Comparison of ENCODE assay signal across 12 cellular contexts in the genomic region with DNA sequence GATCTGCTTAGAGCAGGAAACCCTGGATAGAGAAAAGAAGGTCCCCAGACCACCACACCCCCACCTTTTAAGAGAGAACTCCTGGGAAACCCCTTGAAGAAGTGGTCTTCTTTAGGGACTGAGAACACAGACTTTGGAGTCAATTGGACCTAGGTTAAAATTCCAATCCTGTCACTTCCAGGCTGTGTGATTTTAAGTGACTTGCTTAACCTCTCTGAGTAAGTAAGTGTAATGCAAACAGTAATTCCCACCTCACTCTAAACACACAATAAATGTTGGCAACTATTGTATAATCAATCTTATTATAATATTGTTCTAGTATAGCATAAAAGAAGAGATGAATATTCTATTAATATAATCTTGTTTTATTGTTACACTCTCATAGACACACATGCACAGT. TPM values are rescaled to one million over a fixed set of nuclear protein-coding genes. Genes with fewer than 3 reads are reported as not detected.
A peak's percentile ranks its signal among the peaks of the same experiment; 100 is the strongest.
DNase-seq lines count a peak whose midpoint lies in the region; ATAC-seq, FAIRE-seq and TF ChIP-seq lines count a peak whose summit lies in the region.
"Had no signal": no experiment of that assay in that cellular context is flagged by ENCODE, and none has a peak within 500 bp of the region (broad histone marks: within the 10 kb centered on the region; RNA-seq: fewer than 3 reads in every experiment).

No MANE protein-coding gene starts in this region.

- ATAC-seq in A549 (no peak), naive B cell (ENCODE audit: low read depth in 2 of 2) (no peak)

- H3K27me3 ChIP-seq in ascending aorta = no peaks in the 10 kb centered on the region
- H3K27me3 ChIP-seq: BE2C had no signal

- H3K27ac ChIP-seq in A549 = peak overlapping the region in 1 of 2 experiments; percentile 55; a peak in 2 of 6 replicates
- H3K27ac ChIP-seq in ascending aorta = no peak overlapping the region
- H3K27ac ChIP-seq: PC-9 had no signal

- FAIRE-seq in A549 (lab: Jason Lieb, UNC) = no peak
- FAIRE-seq: TTC549 had no signal

- H3K36me3 ChIP-seq in ascending aorta = no peaks in the 10 kb centered on the region
- H3K36me3 ChIP-seq: BE2C had no signal

- no peak for TF ChIP-seq RAD21 in A549 (conservative IDR thresholded peaks at IDR 0.05 in 1 of 2, IDR thresholded peaks at IDR 0.05 in 1 of 2)

- intact Hi-C loops in ascending aorta (cut with DNase I) = loop anchor here (10.0 kb wide), 1 partner anchor 657 kb away; the partner anchor contains the start of genes NFYA and OARD1

- H3K4me2 ChIP-seq in A549 = peak overlapping the region; percentile 100
- H3K4me2 ChIP-seq: PC-9 had no signal

- POLR2A ChIA-PET in A549 (lab: Yijun Ruan, JAX) = no interaction called here

- H3K4me3 ChIP-seq in A549 (no peak overlapping the region), GM12865 (ENCODE audit: low read depth, low read length) (peak overlapping the region; percentile 83), ascending aorta (no peak overlapping the region)
- H3K4me3 ChIP-seq: PC-9 had no signal

- CTCF ChIA-PET in A549 (lab: Yijun Ruan, JAX) = interaction anchor here (2.6 to 6.8 kb wide), 2 partner anchors 9 to 26 kb away, joined by 11 to 65 read pairs; no protein-coding TSS in a partner anchor

- TF ChIP-seq CTCF in A549 (IDR thresholded peaks at IDR 0.05) = no peak
- no peak for TF ChIP-seq CTCF in GM12865 (IDR thresholded peaks at IDR 0.05; ENCODE audit: insufficient read depth, low read depth, low read length, missing control alignments)
- TF ChIP-seq CTCF in ascending aorta (IDR thresholded peaks at IDR 0.05) = no peak

- H3K9me3 ChIP-seq in A549 (no peaks in the 10 kb centered on the region), ascending aorta (no peaks in the 10 kb centered on the region)
- H3K9me3 ChIP-seq: BE2C had no signal

- TF ChIP-seq EP300 in A549 (IDR thresholded peaks at IDR 0.05) = no peak

- peaks cover 31% of the 10 kb centered on the region for H3K4me1 ChIP-seq in A549
- peaks cover 0 to 30% of the 10 kb centered on the region in 2 donors for H3K4me1 ChIP-seq in ascending aorta

- peaks cover 45% of the 10 kb centered on the region for H3K4me1 Mint-ChIP-seq in activated naive CD8-positive, alpha-beta T cell (ENCODE audit: low read depth)
- peaks cover 55 to 69% (median 56%) of the 10 kb centered on the region in 3 donors for H3K4me1 Mint-ChIP-seq in naive B cell

- no peaks in the 10 kb centered on the region for H3K9me3 Mint-ChIP-seq in activated naive CD8-positive, alpha-beta T cell (ENCODE audit: low read depth)
- H3K9me3 Mint-ChIP-seq in naive B cell = no peaks in the 10 kb centered on the region

- no peaks in the 10 kb centered on the region for H3K27me3 Mint-ChIP-seq in activated naive CD8-positive, alpha-beta T cell
- no peaks in the 10 kb centered on the region for H3K27me3 Mint-ChIP-seq in naive B cell

- DNase-seq in A549 (ENCODE audit: low read depth in 1 of 2, low spot score in 1 of 2) = no peak
- no peak for DNase-seq in GM12865 (ENCODE audit: low read depth)
- DNase-seq in naive B cell = no peak
- DNase-seq in superior temporal gyrus (ENCODE audit: extremely low spot score) = no peak
- no peak for DNase-seq in ascending aorta (ENCODE audit: low spot score in 2 of 2)
- no peak for DNase-seq in NCI-H146 treated with DMSO at 0.1 percent for 48 hours (lab: John Stamatoyannopoulos, UW; ENCODE audit: unreplicated experiment)
- DNase-seq in DMS79 treated with DMSO at 0.1 percent for 48 hours (lab: John Stamatoyannopoulos, UW) = no peak
- DNase-seq: BE2C, PC-9 had no signal

- TF ChIP-seq POLR2A in A549 (IDR thresholded peaks at IDR 0.05; ENCODE audit: low read length) = no peak

- H3K27ac Mint-ChIP-seq in activated naive CD8-positive, alpha-beta T cell = no peak overlapping the region
- H3K27ac Mint-ChIP-seq in naive B cell = peak overlapping the region; percentile 88 to 98 (median 96)

- peak overlapping the region; percentile 80 for H3K4me3 Mint-ChIP-seq in activated naive CD8-positive, alpha-beta T cell
- peak overlapping the region; percentile 75 to 99 (median 90) for H3K4me3 Mint-ChIP-seq in naive B cell

- no peaks in the 10 kb centered on the region for H3K36me3 Mint-ChIP-seq in activated naive CD8-positive, alpha-beta T cell
- H3K36me3 Mint-ChIP-seq in naive B cell = no peaks in the 10 kb centered on the region

TF ChIP-seq in A549, 52 proteins besides CTCF, POLR2A, EP300 and RAD21:
- TF ChIP-seq ZFP36 (IDR thresholded peaks at IDR 0.05; ENCODE audit: borderline replicate concordance, partially characterized antibody) = peak; percentile 44
- TF ChIP-seq NR3C1 (IDR thresholded peaks at IDR 0.05) = no peak

RNA-seq across cellular contexts. Expression of gene TFEB, which starts 3.3 kb away (rescaled TPM):
- polyA plus RNA-seq in A549 (2011; rRNA removed) (2.9 and 3.1 TPM in 2 replicates), A549 (2017; fragmentation: RNase III; extraction: RNeasy Plus Mini Kit Qiagen cat#74134 plus additional on column Dnase treatment) (4.3 to 6.1 TPM (median 4.5 TPM) in 3 replicates), naive B cell (ENCODE audit: low read depth in 6 of 6) (100 to 1,000 TPM in 1 of 6 donors, 10 to 100 TPM in 5; 52.3 to 145 (median 72.6) TPM)
- 2.8 and 5.0 TPM in 2 replicates for polyA plus RNA-seq in A549 (2012; cell fraction: cytosol; rRNA removed)
- 5.0 and 7.6 TPM in 2 replicates for polyA plus RNA-seq in A549 (2012; cell fraction: nucleus; rRNA removed)
- polyA minus RNA-seq in A549 (2011; rRNA and poly(A)+ RNA removed) = 5.3 and 9.9 TPM in 2 replicates
- 18.6 TPM for total RNA-seq in ascending aorta

RNA-seq across cellular contexts. Expression of gene PGC, which starts 15.0 kb away (rescaled TPM):
- polyA plus RNA-seq in A549 (2011; rRNA removed) (not detected in 2 replicates), A549 (2017; fragmentation: RNase III; extraction: RNeasy Plus Mini Kit Qiagen cat#74134 plus additional on column Dnase treatment) (not detected in 3 replicates), naive B cell (ENCODE audit: low read depth in 6 of 6) (not detected)
- 0.04 TPM in 1 of 2 replicates, not detected in the other for polyA plus RNA-seq in A549 (2012; cell fraction: cytosol; rRNA removed)
- not detected in 2 replicates for polyA plus RNA-seq in A549 (2012; cell fraction: nucleus; rRNA removed)
- 0.21 TPM in 1 of 2 replicates, not detected in the other for polyA minus RNA-seq in A549 (2011; rRNA and poly(A)+ RNA removed)
- total RNA-seq in ascending aorta = 0.53 TPM
- total RNA-seq: myocyte, PC-9 had no signal

RNA-seq across cellular contexts. Expression of gene FRS3, which starts 47.6 kb away (rescaled TPM):
- polyA plus RNA-seq in A549 (2011; rRNA removed) (1.9 TPM in 2 replicates), A549 (2017; fragmentation: RNase III; extraction: RNeasy Plus Mini Kit Qiagen cat#74134 plus additional on column Dnase treatment) (1.7 to 2.0 TPM (median 2.0 TPM) in 3 replicates), naive B cell (ENCODE audit: low read depth in 6 of 6) (1 to 10 TPM in 5 of 6 donors, not detected in 1; 1.5 to 3.3 (median 1.8) TPM)
- 4.6 and 5.4 TPM in 2 replicates for polyA plus RNA-seq in A549 (2012; cell fraction: cytosol; rRNA removed)
- polyA plus RNA-seq in A549 (2012; cell fraction: nucleus; rRNA removed) = 8.7 and 9.2 TPM in 2 replicates
- polyA minus RNA-seq in A549 (2011; rRNA and poly(A)+ RNA removed) = 1.2 and 2.0 TPM in 2 replicates
- total RNA-seq in ascending aorta = 26.0 TPM

RNA-seq across cellular contexts. Expression of gene PRICKLE4, which starts 48.4 kb away (rescaled TPM):
- polyA plus RNA-seq in A549 (2011; rRNA removed) (0.32 and 0.34 TPM in 2 replicates), A549 (2017; fragmentation: RNase III; extraction: RNeasy Plus Mini Kit Qiagen cat#74134 plus additional on column Dnase treatment) (0.95 to 1.6 TPM (median 1.5 TPM) in 3 replicates), naive B cell (ENCODE audit: low read depth in 6 of 6) (not detected)
- polyA plus RNA-seq in A549 (2012; cell fraction: cytosol; rRNA removed) = 1.1 and 1.9 TPM in 2 replicates
- 19.2 and 23.2 TPM in 2 replicates for polyA plus RNA-seq in A549 (2012; cell fraction: nucleus; rRNA removed)
- polyA minus RNA-seq in A549 (2011; rRNA and poly(A)+ RNA removed) = not detected in 2 replicates
- total RNA-seq in ascending aorta = 15.5 TPM

RNA-seq across cellular contexts. Expression of gene TOMM6, which starts 55.3 kb away (rescaled TPM):
- polyA plus RNA-seq in A549 (2011; rRNA removed) (217 and 262 TPM in 2 replicates), A549 (2017; fragmentation: RNase III; extraction: RNeasy Plus Mini Kit Qiagen cat#74134 plus additional on column Dnase treatment) (252 to 261 TPM (median 254 TPM) in 3 replicates), naive B cell (ENCODE audit: low read depth in 6 of 6) (100 to 1,000 TPM; 366 to 456 (median 377) TPM)
- polyA plus RNA-seq in A549 (2012; cell fraction: cytosol; rRNA removed) = 300 and 345 TPM in 2 replicates
- polyA plus RNA-seq in A549 (2012; cell fraction: nucleus; rRNA removed) = 92.7 and 202 TPM in 2 replicates
- polyA minus RNA-seq in A549 (2011; rRNA and poly(A)+ RNA removed) = 54.2 and 55.6 TPM in 2 replicates
- total RNA-seq in ascending aorta = 79.9 TPM

Comparison
In these comparisons a context has a peak if more than half of its experiments do, and no peak if none do; other contexts are left out.
1. RNA of gene TFEB, which starts 3.3 kb away (polyA plus RNA-seq): 52.3 to 145 TPM in naive B cell; 2.8 to 7.6 TPM in A549; every median in the first group is over 4 times any median in the second.